Comparison of ENCODE assay signal across 17 cellular contexts in the genomic region with DNA sequence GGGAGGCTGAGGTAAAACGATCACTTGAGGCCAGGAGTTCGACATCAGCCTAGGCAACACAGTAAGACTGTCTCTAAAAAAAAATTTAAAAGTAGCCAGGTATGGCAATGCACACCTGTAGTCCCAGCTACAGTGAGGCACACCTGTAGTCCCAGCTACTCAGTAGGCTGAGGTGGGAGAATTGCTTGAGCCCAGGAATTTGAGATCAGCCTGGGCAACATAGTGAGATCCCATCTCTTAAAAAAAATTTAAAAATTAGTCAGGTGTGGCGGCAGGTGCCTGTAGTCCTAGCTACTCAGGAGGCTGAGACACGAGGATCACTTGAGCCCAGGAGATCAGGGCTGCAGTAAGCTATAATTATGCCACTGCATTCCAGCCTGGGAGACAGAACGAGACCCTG. TPM values are rescaled to one million over a fixed set of nuclear protein-coding genes. Genes with fewer than 3 reads are reported as not detected.
A peak's percentile ranks its signal among the peaks of the same experiment; 100 is the strongest.
DNase-seq lines count a peak whose midpoint lies in the region; ATAC-seq and TF ChIP-seq lines count a peak whose summit lies in the region.
"Had no signal": no experiment of that assay in that cellular context is flagged by ENCODE, and none has a peak within 500 bp of the region (broad histone marks: within the 10 kb centered on the region; RNA-seq: fewer than 3 reads in every experiment).

No MANE protein-coding gene starts in this region.

- no peaks in the 10 kb centered on the region for H3K27me3 ChIP-seq in neutrophil
- H3K27me3 ChIP-seq: BLaER1 had no signal

- TF ChIP-seq CTCF in HEK293 (tag by site-specific recombination; IDR thresholded peaks at IDR 0.05) = no peak
- no peak for TF ChIP-seq CTCF in neutrophil (IDR thresholded peaks at IDR 0.05)

- POLR2A ChIA-PET in HEK293 (lab: Yijun Ruan, JAX) = no interaction called here

- peaks cover 20% of the 10 kb centered on the region for H3K4me1 ChIP-seq in HEK293 (ENCODE audit: control insufficient read depth, insufficient read depth, low read length)
- H3K4me1 ChIP-seq in neutrophil (ENCODE audit: control insufficient read depth in 1 of 2, insufficient read depth in 1 of 2, low read depth in 1 of 2, low read length in 1 of 2) = peaks cover 15 to 19% of the 10 kb centered on the region in 2 experiments

- H3K4me1 Mint-ChIP-seq in activated T-cell treated with anti-CD3 and anti-CD28 coated beads, Interleukin-2, amount 50 U/mL, for 72 hours (ENCODE audit: low read depth) = peaks cover 64% of the 10 kb centered on the region
- peaks cover 48% of the 10 kb centered on the region for H3K4me1 Mint-ChIP-seq in activated T-cell treated with anti-CD3 and anti-CD28 coated beads, Interleukin-2, amount 50 U/mL, for 4 hours (ENCODE audit: low read depth)
- peaks cover 42% of the 10 kb centered on the region for H3K4me1 Mint-ChIP-seq in activated T-helper 17 cell treated with anti-CD3 and anti-CD28 coated beads, Interleukin-2, amount 50 U/mL, for 72 hours

- H3K9me3 ChIP-seq in HEK293 (ENCODE audit: control insufficient read depth, insufficient read depth, low read depth, low read length) = no peaks in the 10 kb centered on the region
- no peaks in the 10 kb centered on the region for H3K9me3 ChIP-seq in neutrophil
- H3K9me3 ChIP-seq: BLaER1 had no signal

- DNase-seq in activated T-cell treated with anti-CD3 and anti-CD28 coated beads, Interleukin-2, amount 50 U/mL, for 72 hours = no peak
- DNase-seq in activated T-cell treated with anti-CD3 and anti-CD28 coated beads, Interleukin-2, amount 50 U/mL, for 4 hours = no peak
- DNase-seq in stimulated activated CD4-positive, alpha-beta T cell treated with anti-CD3 and anti-CD28 coated beads, Interleukin-4, amount 100 ng/mL, for 24 hours = no peak
- DNase-seq in NCI-H1417 (lab: John Stamatoyannopoulos, UW) = no peak
- DNase-seq in activated CD4-positive, alpha-beta T cell treated with anti-CD3 and anti-CD28 coated beads for 1 hour = no peak
- DNase-seq: 8988T, AML-193, DMS79, GM23248 had no signal

- peaks cover 5 to 7% of the 10 kb centered on the region in 2 donors for H3K36me3 Mint-ChIP-seq in activated T-cell treated with anti-CD3 and anti-CD28 coated beads, Interleukin-2, amount 50 U/mL, for 72 hours (ENCODE audit: insufficient read depth in 2 of 2)
- peaks cover 35% of the 10 kb centered on the region for H3K36me3 Mint-ChIP-seq in activated T-cell treated with anti-CD3 and anti-CD28 coated beads, Interleukin-2, amount 50 U/mL, for 4 hours (ENCODE audit: insufficient read depth)
- peaks cover 77% of the 10 kb centered on the region for H3K36me3 Mint-ChIP-seq in activated T-helper 17 cell treated with anti-CD3 and anti-CD28 coated beads, Interleukin-2, amount 50 U/mL, for 72 hours (ENCODE audit: low read depth)

- CTCF ChIA-PET in HEK293 (lab: Yijun Ruan, JAX) = interaction anchor here (0.9 to 1.4 kb wide), 3 partner anchors 13 to 415 kb away, joined by 3 to 4 read pairs (median 3); no protein-coding TSS in a partner anchor

- H3K27ac ChIP-seq in HEK293 (ENCODE audit: extremely low read depth, low read depth, low read length) (no peak overlapping the region), neutrophil (peak overlapping the region; percentile 45)
- H3K27ac ChIP-seq: BLaER1, GM23248, HL-60 had no signal

- H3K36me3 ChIP-seq in HEK293 (ENCODE audit: control insufficient read depth in 2 of 2, insufficient read depth in 1 of 2, low read length in 2 of 2) (peaks cover 10 to 19% of the 10 kb centered on the region in 2 experiments; a peak in 2 of 3 replicates), neutrophil (peaks cover 32% of the 10 kb centered on the region)

- no peaks in the 10 kb centered on the region for H3K27me3 Mint-ChIP-seq in activated T-cell treated with anti-CD3 and anti-CD28 coated beads, Interleukin-2, amount 50 U/mL, for 72 hours (ENCODE audit: low read depth)
- H3K27me3 Mint-ChIP-seq in activated T-cell treated with anti-CD3 and anti-CD28 coated beads, Interleukin-2, amount 50 U/mL, for 4 hours (ENCODE audit: low read depth) = no peaks in the 10 kb centered on the region
- H3K27me3 Mint-ChIP-seq in activated T-helper 17 cell treated with anti-CD3 and anti-CD28 coated beads, Interleukin-2, amount 50 U/mL, for 72 hours = no peaks in the 10 kb centered on the region
- H3K27me3 Mint-ChIP-seq: CD4-positive, CD25-positive, alpha-beta regulatory T cell had no signal

- H3K4me3 ChIP-seq in HEK293 (ENCODE audit: low read depth, low read length) (no peak overlapping the region), neutrophil (ENCODE audit: low read depth in 1 of 2, low read length in 1 of 2) (no peak overlapping the region)
- H3K4me3 ChIP-seq: BLaER1, GM12878, GM23248 had no signal

- no peak overlapping the region for H3K4me3 Mint-ChIP-seq in activated T-cell treated with anti-CD3 and anti-CD28 coated beads, Interleukin-2, amount 50 U/mL, for 72 hours
- H3K4me3 Mint-ChIP-seq in activated T-cell treated with anti-CD3 and anti-CD28 coated beads, Interleukin-2, amount 50 U/mL, for 4 hours = no peak overlapping the region
- H3K4me3 Mint-ChIP-seq in activated T-helper 17 cell treated with anti-CD3 and anti-CD28 coated beads, Interleukin-2, amount 50 U/mL, for 72 hours = no peak overlapping the region

- no peaks in the 10 kb centered on the region for H3K9me3 Mint-ChIP-seq in activated T-cell treated with anti-CD3 and anti-CD28 coated beads, Interleukin-2, amount 50 U/mL, for 72 hours
- no peaks in the 10 kb centered on the region for H3K9me3 Mint-ChIP-seq in activated T-cell treated with anti-CD3 and anti-CD28 coated beads, Interleukin-2, amount 50 U/mL, for 4 hours
- H3K9me3 Mint-ChIP-seq in activated T-helper 17 cell treated with anti-CD3 and anti-CD28 coated beads, Interleukin-2, amount 50 U/mL, for 72 hours = no peaks in the 10 kb centered on the region
- H3K9me3 Mint-ChIP-seq: CD4-positive, CD25-positive, alpha-beta regulatory T cell had no signal

- ATAC-seq in activated T-cell treated with anti-CD3 and anti-CD28 coated beads, Interleukin-2, amount 50 U/mL, for 72 hours (replicated peaks in 1 of 2) = no peak
- ATAC-seq in activated T-cell treated with anti-CD3 and anti-CD28 coated beads, Interleukin-2, amount 50 U/mL, for 4 hours = no peak
- ATAC-seq in activated T-helper 17 cell treated with anti-CD3 and anti-CD28 coated beads, Interleukin-2, amount 50 U/mL, for 72 hours (replicated peaks) = no peak
- ATAC-seq: HCT116 had no signal

- peak overlapping the region; percentile 74 for H3K27ac Mint-ChIP-seq in activated T-cell treated with anti-CD3 and anti-CD28 coated beads, Interleukin-2, amount 50 U/mL, for 72 hours
- H3K27ac Mint-ChIP-seq in activated T-helper 17 cell treated with anti-CD3 and anti-CD28 coated beads, Interleukin-2, amount 50 U/mL, for 72 hours = peak overlapping the region; percentile 52

TF ChIP-seq in HEK293, 187 proteins besides CTCF, POLR2A, EP300 and RAD21:
- peak; percentile 65 for TF ChIP-seq ZNF121 (tag by site-specific recombination; IDR thresholded peaks at IDR 0.05)
- no peak for TF ChIP-seq SALL2 (tag by site-specific recombination; IDR thresholded peaks at IDR 0.05; ENCODE audit: borderline replicate concordance)
- no peak for TF ChIP-seq ZNF777 (tag by site-specific recombination; IDR thresholded peaks at IDR 0.05; ENCODE audit: borderline replicate concordance)

RNA-seq across cellular contexts. Expression of gene MESD, which starts 6.8 kb away (rescaled TPM):
- 10 to 100 TPM; 19.6 to 23.8 TPM for total RNA-seq in activated T-cell treated with anti-CD3 and anti-CD28 coated beads, Interleukin-2, amount 50 U/mL, for 72 hours
- 10 to 100 TPM; 22.2 to 24.0 (median 23.3) TPM for total RNA-seq in activated T-cell treated with anti-CD3 and anti-CD28 coated beads, Interleukin-2, amount 50 U/mL, for 4 hours
- 10 to 100 TPM; 22.0 to 28.4 TPM for total RNA-seq in activated T-helper 17 cell treated with anti-CD3 and anti-CD28 coated beads, Interleukin-2, amount 50 U/mL, for 72 hours

RNA-seq across cellular contexts. Expression of gene TLNRD1, which starts 17.9 kb away (rescaled TPM):
- 10 to 100 TPM; 11.3 to 17.2 TPM for total RNA-seq in activated T-cell treated with anti-CD3 and anti-CD28 coated beads, Interleukin-2, amount 50 U/mL, for 72 hours
- 10 to 100 TPM; 42.6 to 46.5 (median 45.0) TPM for total RNA-seq in activated T-cell treated with anti-CD3 and anti-CD28 coated beads, Interleukin-2, amount 50 U/mL, for 4 hours
- total RNA-seq in activated T-helper 17 cell treated with anti-CD3 and anti-CD28 coated beads, Interleukin-2, amount 50 U/mL, for 72 hours = 10 to 100 TPM; 19.1 to 39.3 TPM
